8 cellular contexts compared by ENCODE assay signal in the genomic region with DNA sequence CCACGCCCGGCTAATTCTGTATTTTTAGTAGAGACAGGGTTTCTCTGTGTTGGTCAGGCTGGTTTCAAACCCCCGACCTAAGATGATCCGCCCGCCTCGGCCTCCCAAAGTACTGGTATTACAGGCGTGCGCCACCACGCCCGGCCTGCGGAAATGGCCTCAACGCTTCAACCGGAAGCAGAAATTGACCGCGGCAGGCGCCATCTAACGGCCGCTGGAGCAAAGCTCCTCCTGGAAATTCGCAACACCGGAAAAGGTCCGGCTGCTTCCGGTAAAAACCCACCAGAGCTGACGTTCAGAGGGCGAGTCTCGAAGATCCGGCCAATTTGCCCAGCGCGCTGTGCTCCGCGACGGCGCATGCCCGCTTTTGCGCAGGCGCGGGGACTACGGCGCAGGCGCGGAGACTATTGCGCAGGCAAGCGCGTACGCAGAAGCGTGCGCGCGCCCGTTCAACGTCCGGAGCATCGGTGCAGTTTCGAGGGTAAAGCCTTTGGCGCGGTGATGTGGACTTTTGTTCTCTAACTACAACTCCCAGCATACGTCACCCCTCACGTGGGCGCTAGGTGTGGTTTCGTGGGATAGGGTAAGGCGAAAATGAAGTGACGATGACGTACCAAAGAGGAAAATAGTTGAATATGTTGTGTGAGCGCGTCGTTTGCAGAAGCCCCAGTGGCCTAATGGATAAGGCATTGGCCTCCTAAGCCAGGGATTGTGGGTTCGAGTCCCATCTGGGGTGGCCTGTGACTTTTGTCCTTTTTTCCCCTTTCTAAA.
DNase-seq lines count a peak whose midpoint lies in the region; ATAC-seq and FAIRE-seq lines count a peak whose summit lies in the region.

No MANE protein-coding gene starts in this region.

- H3K4me3 Mint-ChIP-seq in central memory CD8-positive, alpha-beta T cell: peak overlapping the region; percentile 91

- peak; percentile 99 for DNase-seq in AG20443 (ENCODE audit: low spot score)
- peak; percentile 97 for DNase-seq in NCI-H345 treated with DMSO at 0.1 percent for 48 hours (lab: John Stamatoyannopoulos, UW; ENCODE audit: unreplicated experiment)
- DNase-seq in activated CD4-positive, CD25-positive, alpha-beta regulatory T cell treated with anti-CD3 and anti-CD28 coated beads, Interleukin-2, amount 50 U/mL, for 16 hours (ENCODE audit: low read depth, low spot score): peak; percentile 98
- DNase-seq in central memory CD8-positive, alpha-beta T cell (ENCODE audit: low spot score in 2 of 2): peak; percentile 98
- DNase-seq in stimulated activated CD4-positive, alpha-beta T cell treated with anti-CD3 and anti-CD28 coated beads, Interleukin-12 subunit alpha, Interleukin-12 subunit beta, amount 100 ng/mL, for 24 hours (ENCODE audit: low read depth in 2 of 2): peak; percentile 97 to 98

- ATAC-seq in GM19025 (IDR thresholded peaks at IDR 0.05; ENCODE audit: low read depth, unreplicated experiment) (peak; percentile 75), HG03354 (IDR thresholded peaks at IDR 0.05; ENCODE audit: poor library complexity, severe bottlenecking, unreplicated experiment) (peak; percentile 85)
- ATAC-seq in central memory CD8-positive, alpha-beta T cell (replicated peaks; ENCODE audit: extremely low read depth, poor library complexity, severe bottlenecking): peak; percentile 89

- H3K27me3 Mint-ChIP-seq in central memory CD8-positive, alpha-beta T cell: peaks cover 10% of the 10 kb centered on the region

- H3K36me3 Mint-ChIP-seq in central memory CD8-positive, alpha-beta T cell (ENCODE audit: insufficient read depth): peaks cover 29% of the 10 kb centered on the region

- peak overlapping the region; percentile 99 for H3K27ac Mint-ChIP-seq in central memory CD8-positive, alpha-beta T cell (ENCODE audit: low read depth)

- peaks cover 27% of the 10 kb centered on the region for H3K4me1 Mint-ChIP-seq in central memory CD8-positive, alpha-beta T cell

- peaks cover 6% of the 10 kb centered on the region for H3K9me3 Mint-ChIP-seq in central memory CD8-positive, alpha-beta T cell

- peak; percentile 82 for FAIRE-seq in islet of Langerhans (lab: Jason Lieb, UNC)

Comparison
In these comparisons a context has a peak if more than half of its experiments do, and no peak if none do; other contexts are left out.
1. Peak in every context shown above with its lines: DNase-seq and ATAC-seq.